Comparison of ENCODE assay signal across 1 cellular context in genomic region chr19:48868196-48868886, GRCh38.
TF ChIP-seq lines count a peak whose summit lies in the region.

PLEKHA4 (minus strand) TSS chr19:48868617; CDS start chr19:48867620, 997 bp downstream.

TF ChIP-seq in K562, 482 proteins besides CTCF, POLR2A, EP300 and RAD21 (continued from another document and continues in another):
- TF ChIP-seq ARID1B (IDR thresholded peaks at IDR 0.05) (peak; percentile 68), THAP12 (CRISPR knock-in tag; IDR thresholded peaks at IDR 0.05) (no peak), MTA1 (IDR thresholded peaks at IDR 0.05; ENCODE audit: borderline replicate concordance) (peak; percentile 77; the same call in 1 of the 2 replicates), RB1 (IDR thresholded peaks at IDR 0.05; ENCODE audit: low read depth) (no peak), DIDO1 (tag; IDR thresholded peaks at IDR 0.05; ENCODE audit: low read depth) (peak; percentile 47; the same call in 1 of the 2 replicates), SRSF3 (IDR thresholded peaks at IDR 0.05; ENCODE audit: insufficient read depth, low read length) (no peak), PRDM10 (IDR thresholded peaks at IDR 0.05; ENCODE audit: partially characterized antibody) (no peak), MCM5 (IDR thresholded peaks at IDR 0.05; ENCODE audit: low read depth) (peak; percentile 56; the same call in 1 of the 2 replicates), E2F8 (IDR thresholded peaks at IDR 0.05; ENCODE audit: low read depth, partially characterized antibody) (peak; percentile 47), ASH1L (IDR thresholded peaks at IDR 0.05; ENCODE audit: borderline replicate concordance, low read depth, partially characterized antibody) (peak; percentile 46), HDAC1 (IDR thresholded peaks at IDR 0.05) (peak in 1 of 2 experiments; percentile 87; a peak in 2 of 4 replicates), SMARCA4 (IDR thresholded peaks at IDR 0.05) (peak; percentile 78), TRIM25 (IDR thresholded peaks at IDR 0.05; ENCODE audit: borderline replicate concordance) (peak; percentile 96; the same call in 1 of the 2 replicates), NR1H2 (CRISPR knock-in tag; IDR thresholded peaks at IDR 0.05) (no peak), HLTF (IDR thresholded peaks at IDR 0.05) (peak; percentile 91), NCOA4 (IDR thresholded peaks at IDR 0.05; ENCODE audit: partially characterized antibody) (peak; percentile 85), TOE1 (IDR thresholded peaks at IDR 0.05; ENCODE audit: borderline replicate concordance) (peak; percentile 75), TOE1 (CRISPR knock-in tag; IDR thresholded peaks at IDR 0.05; ENCODE audit: borderline replicate concordance, low read depth) (no peak), BRD4 (IDR thresholded peaks at IDR 0.05) (no peak), FOXK2 (conservative IDR thresholded peaks at IDR 0.05 in 1 of 2, IDR thresholded peaks at IDR 0.05 in 1 of 2; ENCODE audit: low read depth in 2 of 2) (peak in 1 of 2 experiments; percentile 60; a peak in 3 of 4 replicates), ZBTB5 (IDR thresholded peaks at IDR 0.05) (0 out of 2 replicates have a peak, but pooled peaks have one; percentile 65), CREB1 (IDR thresholded peaks at IDR 0.05) (no peak), CREB1 (CRISPR knock-in tag; IDR thresholded peaks at IDR 0.05) (no peak), SUPT5H (IDR thresholded peaks at IDR 0.05) (peak; percentile 68), SMARCA5 (IDR thresholded peaks at IDR 0.05) (peak; percentile 78; the same call in 1 of the 2 replicates), ZNF830 (CRISPR knock-in tag; IDR thresholded peaks at IDR 0.05) (no peak), EGR1 (conservative IDR thresholded peaks at IDR 0.05) (peak; percentile 99), NR3C1 (CRISPR knock-in tag; IDR thresholded peaks at IDR 0.05) (no peak), CEBPB (tag; IDR thresholded peaks at IDR 0.05) (no peak), LCOR (CRISPR knock-in tag; IDR thresholded peaks at IDR 0.05) (no peak), EP400 (IDR thresholded peaks at IDR 0.05) (peak; percentile 49), PYGO2 (tag; IDR thresholded peaks at IDR 0.05) (no peak), ZNF77 (CRISPR knock-in tag; IDR thresholded peaks at IDR 0.05) (no peak), ARID3A (IDR thresholded peaks at IDR 0.05; ENCODE audit: borderline replicate concordance, low read depth, low read length) (no peak), VEZF1 (CRISPR knock-in tag; IDR thresholded peaks at IDR 0.05) (peak; percentile 57), NKRF (IDR thresholded peaks at IDR 0.05; ENCODE audit: borderline replicate concordance) (peak; percentile 74), KAT7 (CRISPR knock-in tag; IDR thresholded peaks at IDR 0.05; ENCODE audit: borderline replicate concordance) (no peak), RNF219 (CRISPR knock-in tag; IDR thresholded peaks at IDR 0.05) (no peak), SNIP1 (IDR thresholded peaks at IDR 0.05; ENCODE audit: low read depth) (peak; percentile 48; the same call in 1 of the 2 replicates), ZBTB17 (CRISPR knock-in tag; IDR thresholded peaks at IDR 0.05) (no peak), ZEB2 (IDR thresholded peaks at IDR 0.05) (peak; percentile 71; the same call in 1 of the 2 replicates)
